In the genomic region with DNA sequence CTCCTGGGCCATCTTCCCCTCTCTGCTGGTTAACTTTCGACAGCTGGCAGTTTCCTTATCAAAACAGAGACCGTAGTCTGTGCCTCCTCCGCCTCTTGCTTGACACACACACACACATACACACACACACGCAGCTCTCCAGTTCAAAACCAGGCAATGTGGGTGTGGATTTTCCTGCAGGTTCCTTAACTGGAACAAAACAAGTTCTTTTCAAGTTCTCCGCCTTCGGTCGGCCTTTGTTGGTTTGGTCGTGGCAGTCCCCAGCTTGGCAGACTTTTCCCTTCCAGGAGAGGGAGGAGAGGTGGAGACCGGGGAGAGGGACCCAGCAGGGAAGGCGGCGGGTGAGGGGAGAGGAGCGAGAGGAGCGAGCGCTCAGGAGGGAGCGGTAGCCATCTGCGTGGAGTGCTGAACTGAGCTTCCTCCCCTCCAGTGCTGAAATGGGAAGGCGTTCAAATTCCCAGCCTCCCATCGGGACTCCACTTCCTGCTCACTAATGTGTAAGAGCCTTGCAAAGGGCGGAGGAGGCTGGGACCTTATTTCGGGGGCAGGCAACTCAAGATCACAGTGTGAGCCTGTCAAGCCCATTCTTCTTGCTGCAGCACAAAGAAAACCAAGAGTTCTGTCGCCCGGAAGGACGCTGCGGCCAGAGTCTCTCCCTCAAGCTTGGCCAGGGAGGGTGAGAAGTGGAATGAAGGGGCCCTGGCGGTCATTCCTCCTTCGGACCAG, we compare ENCODE assay signal across 9 cellular contexts.
A peak's percentile ranks its signal among the peaks of the same experiment; 100 is the strongest.
DNase-seq lines count a peak whose midpoint lies in the region; ATAC-seq and TF ChIP-seq lines count a peak whose summit lies in the region.
"Had no signal": no experiment of that assay in that cellular context is flagged by ENCODE, and none has a peak within 500 bp of the region (broad histone marks: within the 10 kb centered on the region; RNA-seq: fewer than 3 reads in every experiment).

No MANE protein-coding gene starts in this region.

- no TSS peak for BruUV-seq in Panc1 (replicated peaks; lab: Mats Ljungman, UMichigan)

- peak overlapping the region; percentile 76 for H3K27ac ChIP-seq in Panc1 (ENCODE audit: low read length)
- peak overlapping the region; percentile 47 for H3K27ac ChIP-seq in skeletal muscle tissue (ENCODE audit: low read depth, low read length)
- H3K27ac ChIP-seq: KMS-11 had no signal

- DNase-seq in C1 segment of cervical spinal cord (lab: John Stamatoyannopoulos, UW): peak in 9 of 14 donors; percentile 18 to 69 (median 38)
- DNase-seq in Panc1 (ENCODE audit: low read depth, low spot score): no peak
- DNase-seq in cerebellum (ENCODE audit: low spot score): peak; percentile 69
- DNase-seq in islet precursor cell: peak; percentile 92
- no peak for DNase-seq in NCI-H1694 (lab: John Stamatoyannopoulos, UW)
- DNase-seq in activated CD4-positive, CD25-positive, alpha-beta regulatory T cell (lab: John Stamatoyannopoulos, UW): no peak

- POLR2A ChIA-PET in Panc1 (lab: Charles Lee): no interaction called here

- H3K9ac ChIP-seq in skeletal muscle tissue (ENCODE audit: low read depth in 1 of 3, low read length in 3 of 3): peak overlapping the region; percentile 40 to 76 (median 53)
- H3K9ac ChIP-seq: KMS-11 had no signal

- CTCF ChIA-PET in Panc1 (lab: Charles Lee): interaction anchor here (1.2 kb wide), 1 partner anchor 121 kb away, joined by 3 read pairs; a partner anchor contains a TSS

- H3K4me3 ChIP-seq in Panc1 (ENCODE audit: low read depth in 2 of 2, low read length in 2 of 2) (peak overlapping the region; percentile 48 to 75), skeletal muscle tissue (ENCODE audit: low read length in 3 of 3) (peak overlapping the region; percentile 60 to 77 (median 70))

- H3K27me3 ChIP-seq in Panc1 (ENCODE audit: control insufficient read depth, insufficient read depth, low read length): no peaks in the 10 kb centered on the region
- H3K27me3 ChIP-seq in skeletal muscle tissue (ENCODE audit: control insufficient read depth in 3 of 3, insufficient read depth in 3 of 3, low read length in 3 of 3): peaks cover 0 to 4% (median 0%) of the 10 kb centered on the region in 3 donors

- H3K9me3 ChIP-seq in Panc1 (ENCODE audit: control insufficient read depth, insufficient read depth, low read depth, low read length) (no peaks in the 10 kb centered on the region), skeletal muscle tissue (ENCODE audit: control insufficient read depth in 3 of 3, low read length in 3 of 3) (no peaks in the 10 kb centered on the region)

- intact Hi-C loops in Panc1 (cut with micrococcal nuclease; ENCODE audit: unreplicated experiment): no loop called here

- in situ Hi-C loops in Panc1 (cut with HindIII; ENCODE audit: low pct_unique_long_range_greater_than_20kb, low sequenced_read_pairs): no loop called here

- peak; percentile 50 for ATAC-seq in GM21786 (IDR thresholded peaks at IDR 0.05; ENCODE audit: unreplicated experiment)
- ATAC-seq in Panc1: peak; percentile 89

- H3K36me3 ChIP-seq in Panc1 (ENCODE audit: control insufficient read depth, insufficient read depth, low read length) (no peaks in the 10 kb centered on the region), skeletal muscle tissue (ENCODE audit: control insufficient read depth in 3 of 3, insufficient read depth in 3 of 3, low read length in 3 of 3) (no peaks in the 10 kb centered on the region)

- no peak for TF ChIP-seq CTCF in Panc1 (IDR thresholded peaks at IDR 0.05)

- peaks cover 8% of the 10 kb centered on the region for H3K4me1 ChIP-seq in Panc1 (ENCODE audit: control insufficient read depth, insufficient read depth, low read length)
- H3K4me1 ChIP-seq in skeletal muscle tissue (ENCODE audit: control insufficient read depth in 3 of 3, insufficient read depth in 3 of 3, low read length in 3 of 3): peaks cover 17 to 32% (median 32%) of the 10 kb centered on the region in 3 donors

Comparison
In these comparisons a context has a peak if more than half of its experiments do, and no peak if none do; other contexts are left out.
1. DNase-seq: peak in C1 segment of cervical spinal cord (9 of 14), cerebellum (single experiment) and islet precursor cell (single experiment); none in Panc1 (single experiment), NCI-H1694 (single experiment) and activated CD4-positive, CD25-positive, alpha-beta regulatory T cell (0 of 4).